28 cellular contexts compared by ENCODE assay signal in the genomic region with DNA sequence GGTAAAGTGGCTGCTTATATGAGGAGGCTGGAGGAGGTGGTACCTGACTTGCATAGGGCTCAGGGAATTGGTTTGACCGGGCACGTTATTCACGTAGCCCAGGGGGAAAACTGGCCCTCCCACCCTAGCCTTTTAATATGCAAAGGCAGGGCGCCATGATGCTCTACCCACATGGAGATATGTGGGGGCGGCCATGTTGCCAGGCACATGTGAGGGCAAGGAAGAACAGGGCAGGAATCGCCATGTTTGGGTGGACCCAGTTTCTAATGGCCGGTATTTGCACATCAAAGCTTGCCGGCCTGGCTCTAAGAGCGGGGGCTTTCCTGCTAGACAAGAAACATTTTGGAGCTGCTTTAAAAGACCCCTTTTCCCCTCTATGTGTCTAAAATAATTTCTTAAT.
"Had no signal": no experiment of that assay in that cellular context is flagged by ENCODE, and none has a peak within 500 bp of the region (broad histone marks: within the 10 kb centered on the region; RNA-seq: fewer than 3 reads in every experiment).

No MANE protein-coding gene starts in this region.

- H3K27me3 ChIP-seq: adrenal gland, body of pancreas, esophagus squamous epithelium, gastroesophageal sphincter had no signal

- H3K4me1 ChIP-seq: adrenal gland, body of pancreas, esophagus squamous epithelium, gastroesophageal sphincter had no signal

- FAIRE-seq: colon had no signal

- DNase-seq: activated CD4-positive, alpha-beta memory T cell treated with anti-CD3 and anti-CD28 coated beads, Interleukin-2, amount 10 ng/mL, durations not matched to agents 7 days and 5 days; activated CD4-positive, alpha-beta T cell treated with anti-CD3 and anti-CD28 coated beads for 1 hour; activated CD4-positive, alpha-beta T cell treated with anti-CD3 and anti-CD28 coated beads for 4 hours; activated CD4-positive, alpha-beta T cell treated with anti-CD3 and anti-CD28 coated beads, Interleukin-2, amount 10 ng/mL, durations not matched to agents 7 days and 5 days; activated CD4-positive, alpha-beta T cell treated with anti-CD3 and anti-CD28 coated beads, Interleukin-2, amount 50 U/mL, for 4 hours; activated CD8-positive, alpha-beta memory T cell treated with anti-CD3 and anti-CD28 coated beads for 24 hours; activated effector memory CD4-positive, alpha-beta T cell treated with Interleukin-2 at 50 U/mL for 16 hours; activated gamma-delta T cell treated with Interleukin-2 at 50 U/mL for 16 hours; activated naive CD4-positive, alpha-beta T cell treated with Interleukin-2 at 50 U/mL for 16 hours; activated naive CD8-positive, alpha-beta T cell treated with anti-CD3 and anti-CD28 coated beads for 36 hours; activated naive CD8-positive, alpha-beta T cell treated with anti-CD3 and anti-CD28 coated beads, Interleukin-2, amount 50 U/mL, for 24 hours; activated T-cell treated with anti-CD3 and anti-CD28 coated beads, Interleukin-2, amount 50 U/mL, for 4 hours; adrenal gland; amygdala; aorta; body of pancreas; caudate nucleus; cortex of kidney; dermis blood vessel endothelial cell; effector CD4-positive, alpha-beta T cell; effector memory CD8-positive, alpha-beta T cell; erythroblast; esophagus squamous epithelium; foreskin melanocyte; T-helper 2 cell had no signal

- H3K9me3 ChIP-seq: adrenal gland, body of pancreas, esophagus squamous epithelium, gastroesophageal sphincter had no signal

- H3K27ac ChIP-seq: adrenal gland, body of pancreas, esophagus squamous epithelium, gastroesophageal sphincter had no signal

- ATAC-seq: activated naive CD8-positive, alpha-beta T cell treated with anti-CD3 and anti-CD28 coated beads, Interleukin-2, amount 50 U/mL, for 24 hours; activated T-cell treated with anti-CD3 and anti-CD28 coated beads, Interleukin-2, amount 50 U/mL, for 4 hours; activated T-helper 17 cell treated with anti-CD3 and anti-CD28 coated beads, Interleukin-2, amount 50 U/mL, for 72 hours; body of pancreas; effector memory CD8-positive, alpha-beta T cell; gastroesophageal sphincter had no signal

- H3K4me3 ChIP-seq: adrenal gland, body of pancreas, esophagus squamous epithelium, gastroesophageal sphincter had no signal

- H3K36me3 ChIP-seq: adrenal gland, esophagus squamous epithelium, gastroesophageal sphincter had no signal
